11 cellular contexts compared by ENCODE assay signal in genomic region chr1:156870734-156871133, GRCh38. TPM values are rescaled to one million over a fixed set of nuclear protein-coding genes. Genes with fewer than 3 reads are reported as not detected.
DNase-seq lines count a peak whose midpoint lies in the region; ATAC-seq and TF ChIP-seq lines count a peak whose summit lies in the region.
"Had no signal": no experiment of that assay in that cellular context is flagged by ENCODE, and none has a peak within 500 bp of the region (broad histone marks: within the 10 kb centered on the region; RNA-seq: fewer than 3 reads in every experiment).

No MANE protein-coding gene starts in this region.

- H3K27ac Mint-ChIP-seq in stimulated activated effector memory CD8-positive, alpha-beta T cell treated with anti-CD3 and anti-CD28 coated beads, Interleukin-12 subunit alpha, Interleukin-12 subunit beta, amount 100 ng/mL, for 72 hours: peak overlapping the region; percentile 49
- H3K27ac Mint-ChIP-seq: CD14-positive monocyte, IgD-negative memory B cell had no signal

- no peaks in the 10 kb centered on the region for H3K9me2 ChIP-seq in PC-9 (ENCODE audit: insufficient read depth)

- peaks cover 17% of the 10 kb centered on the region for H3F3A ChIP-seq in PC-9 (ENCODE audit: insufficient read depth, low read depth)

- peak overlapping the region; percentile 44 for H2AFZ ChIP-seq in PC-9

- no peaks in the 10 kb centered on the region for H4K20me1 ChIP-seq in PC-9 (ENCODE audit: insufficient read depth)

- H3K36me3 Mint-ChIP-seq in activated T-cell treated with anti-CD3 and anti-CD28 coated beads, Interleukin-2, amount 50 U/mL, for 4 hours (ENCODE audit: insufficient read depth): no peaks in the 10 kb centered on the region
- H3K36me3 Mint-ChIP-seq in stimulated activated effector memory CD8-positive, alpha-beta T cell treated with anti-CD3 and anti-CD28 coated beads, Interleukin-12 subunit alpha, Interleukin-12 subunit beta, amount 100 ng/mL, for 72 hours: peaks cover 6% of the 10 kb centered on the region
- H3K36me3 Mint-ChIP-seq: CD14-positive monocyte had no signal

- TF ChIP-seq EP300 in ovary (IDR thresholded peaks at IDR 0.05): no peak

- WGBS in ovary, 3 donors: 74 to 80% (median 78%) methylated on average over 6 of the region's 6 CpGs

- H3K27me3 ChIP-seq in PC-9 (ENCODE audit: insufficient read depth, low read depth) (no peaks in the 10 kb centered on the region), ovary (no peaks in the 10 kb centered on the region)

- intact Hi-C loops in PC-9 (cut with micrococcal nuclease; ENCODE audit: unreplicated experiment): no loop called here
- intact Hi-C loops in ovary (cut with DNase I): no loop called here

- H3K4me3 ChIP-seq in PC-9 (peak overlapping the region; percentile 36; the same call in 1 of the 2 replicates), ovary (no peak overlapping the region)

- ATAC-seq in activated T-cell treated with anti-CD3 and anti-CD28 coated beads, Interleukin-2, amount 50 U/mL, for 4 hours: peak; percentile 60 to 73
- peak; percentile 81 for ATAC-seq in stimulated activated effector memory CD8-positive, alpha-beta T cell treated with anti-CD3 and anti-CD28 coated beads, Interleukin-12 subunit alpha, Interleukin-12 subunit beta, amount 100 ng/mL, for 72 hours
- no peak for ATAC-seq in GM21717 (IDR thresholded peaks at IDR 0.05; ENCODE audit: unreplicated experiment)

- POLR2A ChIA-PET in PC-9 (lab: Charles Lee; ENCODE audit: unreplicated experiment): interaction anchor here (0.7 kb wide), 1 partner anchor 48 kb away, joined by 4 read pairs; no protein-coding TSS in a partner anchor

- H3K27me3 Mint-ChIP-seq in activated T-cell treated with anti-CD3 and anti-CD28 coated beads, Interleukin-2, amount 50 U/mL, for 4 hours (ENCODE audit: low read depth): peaks cover 13% of the 10 kb centered on the region

- peak overlapping the region; percentile 70 for H3K4me2 ChIP-seq in PC-9

- no peaks in the 10 kb centered on the region for H3K9me3 ChIP-seq in PC-9 (ENCODE audit: insufficient read depth, low read depth)
- no peaks in the 10 kb centered on the region for H3K9me3 ChIP-seq in ovary

- CTCF ChIA-PET in PC-9 (lab: Charles Lee): no interaction called here

- no peak overlapping the region for H3K4me3 Mint-ChIP-seq in activated T-cell treated with anti-CD3 and anti-CD28 coated beads, Interleukin-2, amount 50 U/mL, for 4 hours
- H3K4me3 Mint-ChIP-seq in stimulated activated effector memory CD8-positive, alpha-beta T cell treated with anti-CD3 and anti-CD28 coated beads, Interleukin-12 subunit alpha, Interleukin-12 subunit beta, amount 100 ng/mL, for 72 hours: no peak overlapping the region
- H3K4me3 Mint-ChIP-seq: IgD-negative memory B cell had no signal

- no peak for DNase-seq in activated T-cell treated with anti-CD3 and anti-CD28 coated beads, Interleukin-2, amount 50 U/mL, for 4 hours
- DNase-seq in activated T-cell treated with anti-CD3 and anti-CD28 coated beads, Interleukin-2, amount 50 U/mL, for 1 hour: no peak
- DNase-seq in PC-9 (peak; percentile 31 to 83), dermis blood vessel endothelial cell (peak; percentile 36), inferior parietal cortex (ENCODE audit: extremely low spot score) (no peak), ovary (no peak)
- no peak for DNase-seq in stimulated activated effector memory CD8-positive, alpha-beta T cell treated with anti-CD3 and anti-CD28 coated beads, Interleukin-12 subunit alpha, Interleukin-12 subunit beta, amount 100 ng/mL, for 72 hours (ENCODE audit: low spot score in 2 of 2)

- H3K36me3 ChIP-seq in PC-9 (ENCODE audit: low read depth): no peaks in the 10 kb centered on the region
- no peaks in the 10 kb centered on the region for H3K36me3 ChIP-seq in ovary

- no peak for TF ChIP-seq CTCF in PC-9 (conservative IDR thresholded peaks at IDR 0.05)
- no peak for TF ChIP-seq CTCF in ovary (IDR thresholded peaks at IDR 0.05)

- BruUV-seq in PC-9 (replicated peaks; lab: Mats Ljungman, UMichigan): no TSS peak

- H3K9me3 Mint-ChIP-seq in activated T-cell treated with anti-CD3 and anti-CD28 coated beads, Interleukin-2, amount 50 U/mL, for 4 hours: no peaks in the 10 kb centered on the region
- no peaks in the 10 kb centered on the region for H3K9me3 Mint-ChIP-seq in stimulated activated effector memory CD8-positive, alpha-beta T cell treated with anti-CD3 and anti-CD28 coated beads, Interleukin-12 subunit alpha, Interleukin-12 subunit beta, amount 100 ng/mL, for 72 hours
- H3K9me3 Mint-ChIP-seq: CD14-positive monocyte, IgD-negative memory B cell had no signal

- no peak for TF ChIP-seq POLR2A in ovary (IDR thresholded peaks at IDR 0.05)

- H3K27ac ChIP-seq in PC-9: peak overlapping the region; percentile 37
- H3K27ac ChIP-seq in ovary: no peak overlapping the region

- peaks cover 16% of the 10 kb centered on the region for H3K4me1 ChIP-seq in PC-9 (replicated peaks; ENCODE audit: insufficient read depth)
- H3K4me1 ChIP-seq in ovary (ENCODE audit: insufficient read depth): peaks cover 4% of the 10 kb centered on the region

- H3K79me2 ChIP-seq in PC-9 (ENCODE audit: low read depth): no peaks in the 10 kb centered on the region

- H3K4me1 Mint-ChIP-seq in activated T-cell treated with anti-CD3 and anti-CD28 coated beads, Interleukin-2, amount 50 U/mL, for 4 hours (ENCODE audit: low read depth): peaks cover 6% of the 10 kb centered on the region
- peaks cover 41% of the 10 kb centered on the region for H3K4me1 Mint-ChIP-seq in stimulated activated effector memory CD8-positive, alpha-beta T cell treated with anti-CD3 and anti-CD28 coated beads, Interleukin-12 subunit alpha, Interleukin-12 subunit beta, amount 100 ng/mL, for 72 hours
- H3K4me1 Mint-ChIP-seq: CD14-positive monocyte had no signal

RNA-seq across cellular contexts. Expression of gene NTRK1, which starts 10.1 kb away (rescaled TPM):
- total RNA-seq in activated T-cell treated with anti-CD3 and anti-CD28 coated beads, Interleukin-2, amount 50 U/mL, for 4 hours: 1 to 10 TPM in 2 of 3 donors, under 1 TPM in 1; 0.55 to 2.4 (median 1.8) TPM
- total RNA-seq in PC-9 (2021) (not detected in 2 replicates), dermis blood vessel endothelial cell (not detected in 2 replicates), ovary (under 1 TPM in 4 of 7 donors, not detected in 3; 0.34 to 0.92 (median 0.41) TPM)
- polyA plus RNA-seq in ovary: under 1 TPM in 1 of 2 donors, not detected in 1; 0.11 TPM
- polyA plus RNA-seq: CD14-positive monocyte, IgD-negative memory B cell had no signal

RNA-seq across cellular contexts. Expression of gene INSRR, which starts 11.8 kb away (rescaled TPM):
- under 1 TPM in 1 of 3 donors, not detected in 2; 0.11 TPM for total RNA-seq in activated T-cell treated with anti-CD3 and anti-CD28 coated beads, Interleukin-2, amount 50 U/mL, for 4 hours
- total RNA-seq in PC-9 (2021): not detected in 2 replicates
- total RNA-seq in dermis blood vessel endothelial cell: not detected in 2 replicates
- total RNA-seq in ovary: under 1 TPM in 1 of 7 donors, not detected in 6; 0.15 TPM
- under 1 TPM in 1 of 2 donors, not detected in 1; 0.02 TPM for polyA plus RNA-seq in ovary
- polyA plus RNA-seq: CD14-positive monocyte, IgD-negative memory B cell had no signal

RNA-seq across cellular contexts. Expression of gene PEAR1, which starts 22.8 kb away (rescaled TPM):
- total RNA-seq in activated T-cell treated with anti-CD3 and anti-CD28 coated beads, Interleukin-2, amount 50 U/mL, for 4 hours: under 1 TPM in 1 of 3 donors, not detected in 2; 0.05 TPM
- total RNA-seq in PC-9 (2021) (9.8 and 12.2 TPM in 2 replicates), dermis blood vessel endothelial cell (19.1 and 53.5 TPM in 2 replicates), ovary (10 to 100 TPM in 5 of 7 donors, 1 to 10 TPM in 2; 4.3 to 20.2 (median 12.3) TPM)
- 10 to 100 TPM; 13.7 to 21.2 TPM for polyA plus RNA-seq in ovary
- polyA plus RNA-seq: CD14-positive monocyte, IgD-negative memory B cell had no signal

RNA-seq across cellular contexts. Expression of gene LRRC71, which starts 49.7 kb away (rescaled TPM):
- not detected for total RNA-seq in activated T-cell treated with anti-CD3 and anti-CD28 coated beads, Interleukin-2, amount 50 U/mL, for 4 hours
- total RNA-seq in PC-9 (2021) (not detected in 2 replicates), dermis blood vessel endothelial cell (0.14 and 0.34 TPM in 2 replicates), ovary (10 to 100 TPM in 1 of 7 donors, 1 to 10 TPM in 2, under 1 TPM in 2, not detected in 2; 0.36 to 11.1 (median 1.1) TPM)
- under 1 TPM in 1 of 2 donors, not detected in 1; 0.07 TPM for polyA plus RNA-seq in ovary
- total RNA-seq: cardiac septum had no signal
- polyA plus RNA-seq: CD14-positive monocyte, IgD-negative memory B cell had no signal

RNA-seq across cellular contexts. Expression of gene SH2D2A, which starts 54.1 kb away (rescaled TPM):
- total RNA-seq in activated T-cell treated with anti-CD3 and anti-CD28 coated beads, Interleukin-2, amount 50 U/mL, for 4 hours: 100 to 1,000 TPM; 200 to 245 (median 214) TPM
- 4.0 and 5.8 TPM in 2 replicates for total RNA-seq in PC-9 (2021)
- not detected in 2 replicates for total RNA-seq in dermis blood vessel endothelial cell
- total RNA-seq in ovary: 1 to 10 TPM in 4 of 7 donors, under 1 TPM in 3; 0.40 to 2.8 (median 1.4) TPM
- under 1 TPM; 0.19 to 0.65 TPM for polyA plus RNA-seq in ovary

Comparison
In these comparisons a context has a peak if more than half of its experiments do, and no peak if none do; other contexts are left out.
1. DNase-seq: peak in PC-9 (2 of 2) and dermis blood vessel endothelial cell (single experiment); none in activated T-cell treated with anti-CD3 and anti-CD28 coated beads, Interleukin-2, amount 50 U/mL, for 4 hours (single experiment), activated T-cell treated with anti-CD3 and anti-CD28 coated beads, Interleukin-2, amount 50 U/mL, for 1 hour (single experiment), stimulated activated effector memory CD8-positive, alpha-beta T cell treated with anti-CD3 and anti-CD28 coated beads, Interleukin-12 subunit alpha, Interleukin-12 subunit beta, amount 100 ng/mL, for 72 hours (0 of 2), inferior parietal cortex (single experiment) and ovary (0 of 5).
2. RNA of gene PEAR1, which starts 22.8 kb away (total RNA-seq): 19.1 to 53.5 TPM in dermis blood vessel endothelial cell, 4.3 to 20.2 TPM in ovary and 9.8 to 12.2 TPM in PC-9; 0.05 TPM in activated T-cell treated with anti-CD3 and anti-CD28 coated beads, Interleukin-2, amount 50 U/mL, for 4 hours; every median in the first group is over 4 times any median in the second.